In genomic region chr2:240560480-240561324, GRCh38 we compare ENCODE assay signal across 8 cellular contexts. TPM values are rescaled to one million over a fixed set of nuclear protein-coding genes. Genes with fewer than 3 reads are reported as not detected.
DNase-seq lines count a peak whose midpoint lies in the region; ATAC-seq and TF ChIP-seq lines count a peak whose summit lies in the region.

No MANE protein-coding gene starts in this region.

- H3K4me1 ChIP-seq in CD4-positive, alpha-beta memory T cell (ENCODE audit: insufficient read depth, low read length), result peaks cover 85% of the 10 kb centered on the region
- H3K4me1 ChIP-seq in duodenal mucosa (ENCODE audit: control insufficient read depth in 1 of 2, insufficient read depth in 2 of 2, low read length in 2 of 2), result peaks cover 46 to 49% of the 10 kb centered on the region in 2 donors
- H3K4me1 ChIP-seq in lung (ENCODE audit: control insufficient read depth in 2 of 2, insufficient read depth in 2 of 2, low read length in 2 of 2), result peaks cover 9 to 29% of the 10 kb centered on the region in 2 donors

- no peaks in the 10 kb centered on the region for H3K27me3 Mint-ChIP-seq in CD4-positive, alpha-beta memory T cell
- H3K27me3 Mint-ChIP-seq in activated CD4-positive, alpha-beta memory T cell treated with anti-CD3 and anti-CD28 coated beads, Interleukin-2, amount 10 ng/mL, durations not matched to agents 7 days and 5 days, result no peaks in the 10 kb centered on the region

- H3K9me3 ChIP-seq in CD4-positive, alpha-beta memory T cell (ENCODE audit: control insufficient read depth in 1 of 2, low read length in 2 of 2), result no peaks in the 10 kb centered on the region
- H3K9me3 ChIP-seq in duodenal mucosa (ENCODE audit: control insufficient read depth in 1 of 2, low read length in 2 of 2) (no peaks in the 10 kb centered on the region), lung (ENCODE audit: control insufficient read depth in 2 of 2, insufficient read depth in 1 of 2, low read length in 1 of 2) (no peaks in the 10 kb centered on the region)

- CTCF ChIA-PET in CD4-positive, alpha-beta memory T cell (lab: Charles Lee; ENCODE audit: partially characterized antibody), result interaction anchor here (1.1 to 2.0 kb wide), 5 partner anchors 12 to 46 kb away, joined by 3 to 13 read pairs (median 7); partner anchors contain the start of gene CAPN10
- CTCF ChIA-PET in activated CD4-positive, alpha-beta memory T cell treated with anti-CD3 and anti-CD28 coated beads, Interleukin-2, amount 10 ng/mL, durations not matched to agents 7 days and 5 days (lab: Charles Lee), result interaction anchor here (1.4 to 2.4 kb wide), 5 partner anchors 19 to 61 kb away, joined by 3 to 13 read pairs (median 8); partner anchors contain the start of gene CAPN10

- POLR2A ChIA-PET in CD4-positive, alpha-beta memory T cell (lab: Charles Lee; ENCODE audit: partially characterized antibody), result interaction anchor here (0.8 to 20.6 kb wide), 17 partner anchors 10 to 1141 kb away, joined by 3 to 461 read pairs (median 4); partner anchors contain the start of genes ATG4B, CAPN10, GPR35 and ING5
- POLR2A ChIA-PET in activated CD4-positive, alpha-beta memory T cell treated with anti-CD3 and anti-CD28 coated beads, Interleukin-2, amount 10 ng/mL, durations not matched to agents 7 days and 5 days (lab: Charles Lee), result interaction anchor here (0.7 to 2.8 kb wide), 17 partner anchors 8 to 1143 kb away, joined by 3 to 74 read pairs (median 5); partner anchors contain the start of genes CAPN10, GPR35, HDLBP and PASK

- H3K27ac Mint-ChIP-seq in CD4-positive, alpha-beta memory T cell, result peak overlapping the region; percentile 86 to 99 (median 94)
- H3K27ac Mint-ChIP-seq in activated CD4-positive, alpha-beta memory T cell treated with anti-CD3 and anti-CD28 coated beads, Interleukin-2, amount 10 ng/mL, durations not matched to agents 7 days and 5 days, result peak overlapping the region; percentile 87

- H3K4me1 Mint-ChIP-seq in CD4-positive, alpha-beta memory T cell, result peaks cover 47 to 84% (median 67%) of the 10 kb centered on the region in 4 donors
- peaks cover 75% of the 10 kb centered on the region for H3K4me1 Mint-ChIP-seq in activated CD4-positive, alpha-beta memory T cell treated with anti-CD3 and anti-CD28 coated beads, Interleukin-2, amount 10 ng/mL, durations not matched to agents 7 days and 5 days

- intact Hi-C loops in CD4-positive, alpha-beta memory T cell (cut with micrococcal nuclease), result loop anchor here (1.0 to 10.0 kb wide), 8 partner anchors 8 to 1158 kb away; partner anchors contain the start of genes ATG4B, CAPN10, HDAC4 and HDLBP

- H3K9ac ChIP-seq in duodenal mucosa (ENCODE audit: low read depth in 1 of 2, low read length in 2 of 2), result peak overlapping the region; percentile 69 to 77

- peak overlapping the region; percentile 54 to 90 for H3K4me3 ChIP-seq in CD4-positive, alpha-beta memory T cell (ENCODE audit: low read length in 2 of 2)
- H3K4me3 ChIP-seq in duodenal mucosa (ENCODE audit: low read depth in 1 of 2, low read length in 2 of 2), result peak overlapping the region; percentile 76 to 84
- H3K4me3 ChIP-seq in lung, result peak overlapping the region; percentile 83

- peak overlapping the region; percentile 84 to 91 (median 88) for H3K4me3 Mint-ChIP-seq in CD4-positive, alpha-beta memory T cell
- H3K4me3 Mint-ChIP-seq in activated CD4-positive, alpha-beta memory T cell treated with anti-CD3 and anti-CD28 coated beads, Interleukin-2, amount 10 ng/mL, durations not matched to agents 7 days and 5 days, result peak overlapping the region; percentile 92

- H3K36me3 Mint-ChIP-seq in CD4-positive, alpha-beta memory T cell, result peaks cover 21 to 39% of the 10 kb centered on the region in 2 donors
- peaks cover 61% of the 10 kb centered on the region for H3K36me3 Mint-ChIP-seq in activated CD4-positive, alpha-beta memory T cell treated with anti-CD3 and anti-CD28 coated beads, Interleukin-2, amount 10 ng/mL, durations not matched to agents 7 days and 5 days (ENCODE audit: low read depth)

- peaks cover 0 to 3% (median 0%) of the 10 kb centered on the region in 8 donors for H3K9me3 Mint-ChIP-seq in CD4-positive, alpha-beta memory T cell
- H3K9me3 Mint-ChIP-seq in activated CD4-positive, alpha-beta memory T cell treated with anti-CD3 and anti-CD28 coated beads, Interleukin-2, amount 10 ng/mL, durations not matched to agents 7 days and 5 days, result no peaks in the 10 kb centered on the region

- 0 to 1% methylated on average over 75 to 101 of the region's 101 CpGs for WGBS in lung, 2 donors

- peak; percentile 99 to 100 (median 99) for DNase-seq in CD4-positive, alpha-beta memory T cell
- peak; percentile 99 for DNase-seq in HK-2 (ENCODE audit: unreplicated experiment)
- peak; percentile 96 for DNase-seq in NCI-H82 treated with DMSO at 0.1 percent for 48 hours (lab: John Stamatoyannopoulos, UW; ENCODE audit: unreplicated experiment)
- DNase-seq in activated CD4-positive, alpha-beta memory T cell treated with anti-CD3 and anti-CD28 coated beads, Interleukin-2, amount 10 ng/mL, durations not matched to agents 7 days and 5 days, result peak; percentile 100
- peak; percentile 100 for DNase-seq in lung (ENCODE audit: low spot score)
- peak; percentile 99 to 100 (median 100) for DNase-seq in stimulated activated CD4-positive, alpha-beta T cell treated with anti-CD3 and anti-CD28 coated beads, TNF-alpha, amount 100 ng/mL, for 24 hours (ENCODE audit: low read depth in 3 of 3)

- H3K27ac ChIP-seq in CD4-positive, alpha-beta memory T cell (ENCODE audit: low read depth, low read length), result peak overlapping the region; percentile 86
- H3K27ac ChIP-seq in duodenal mucosa (ENCODE audit: low read depth, low read length), result peak overlapping the region; percentile 96
- peak overlapping the region; percentile 98 to 99 for H3K27ac ChIP-seq in lung (ENCODE audit: low read depth in 1 of 2, low read length in 1 of 2)

- peaks cover 8% of the 10 kb centered on the region for H3K36me3 ChIP-seq in CD4-positive, alpha-beta memory T cell (ENCODE audit: insufficient read depth, low read length)
- no peaks in the 10 kb centered on the region for H3K36me3 ChIP-seq in duodenal mucosa (ENCODE audit: control insufficient read depth in 1 of 2, insufficient read depth in 2 of 2, low read length in 2 of 2)
- H3K36me3 ChIP-seq in lung (ENCODE audit: control insufficient read depth in 2 of 2, insufficient read depth in 2 of 2, low read length in 2 of 2), result no peaks in the 10 kb centered on the region

- ATAC-seq in GM19452 (IDR thresholded peaks at IDR 0.05; ENCODE audit: unreplicated experiment), result peak; percentile 50
- peak; percentile 85 for ATAC-seq in lung (ENCODE audit: insufficient read depth, low FRiP score)

- no peaks in the 10 kb centered on the region for H3K27me3 ChIP-seq in CD4-positive, alpha-beta memory T cell (ENCODE audit: insufficient read depth, low read length)
- H3K27me3 ChIP-seq in duodenal mucosa (ENCODE audit: control insufficient read depth in 1 of 2, insufficient read depth in 2 of 2, low read length in 2 of 2) (no peaks in the 10 kb centered on the region), lung (ENCODE audit: control insufficient read depth, insufficient read depth) (no peaks in the 10 kb centered on the region)

- TF ChIP-seq CTCF in lung (IDR thresholded peaks at IDR 0.05; ENCODE audit: control extremely low read depth, extremely low read depth), result peak; percentile 0

RNA-seq across cellular contexts. Expression of gene DUSP28, which starts 0.5 kb away (rescaled TPM):
- 10 to 100 TPM; 16.3 to 19.4 TPM for total RNA-seq in CD4-positive, alpha-beta memory T cell
- 10 to 100 TPM; 18.2 to 18.5 TPM for polyA plus RNA-seq in CD4-positive, alpha-beta memory T cell
- 1 to 10 TPM; 7.9 to 9.3 TPM for total RNA-seq in activated CD4-positive, alpha-beta memory T cell treated with anti-CD3 and anti-CD28 coated beads, Interleukin-2, amount 10 ng/mL, durations not matched to agents 7 days and 5 days
- 1 to 10 TPM; 2.8 to 7.7 TPM for total RNA-seq in lung
- 1 to 10 TPM; 4.4 to 5.9 TPM for polyA plus RNA-seq in lung

RNA-seq across cellular contexts. Expression of gene ANKMY1, which starts 2.9 kb away (rescaled TPM):
- total RNA-seq in CD4-positive, alpha-beta memory T cell, result 10 to 100 TPM; 71.4 to 84.8 TPM
- 10 to 100 TPM in 1 of 2 donors, 1 to 10 TPM in 1; 9.4 to 15.2 TPM for polyA plus RNA-seq in CD4-positive, alpha-beta memory T cell
- 10 to 100 TPM; 28.2 to 31.5 TPM for total RNA-seq in activated CD4-positive, alpha-beta memory T cell treated with anti-CD3 and anti-CD28 coated beads, Interleukin-2, amount 10 ng/mL, durations not matched to agents 7 days and 5 days
- 10 to 100 TPM; 15.8 to 34.8 TPM for total RNA-seq in lung
- polyA plus RNA-seq in lung, result 10 to 100 TPM in 1 of 2 donors, 1 to 10 TPM in 1; 9.3 to 13.9 TPM

RNA-seq across cellular contexts. Expression of gene RNPEPL1, which starts 7.6 kb away (rescaled TPM):
- total RNA-seq in CD4-positive, alpha-beta memory T cell, result 100 to 1,000 TPM; 140 to 145 TPM
- polyA plus RNA-seq in CD4-positive, alpha-beta memory T cell, result 100 to 1,000 TPM in 1 of 2 donors, 10 to 100 TPM in 1; 13.6 to 100 TPM
- total RNA-seq in activated CD4-positive, alpha-beta memory T cell treated with anti-CD3 and anti-CD28 coated beads, Interleukin-2, amount 10 ng/mL, durations not matched to agents 7 days and 5 days, result 100 to 1,000 TPM; 135 to 144 TPM
- 10 to 100 TPM; 24.5 to 94.8 TPM for total RNA-seq in lung
- 100 to 1,000 TPM in 1 of 2 donors, 10 to 100 TPM in 1; 81.6 to 235 TPM for polyA plus RNA-seq in lung

RNA-seq across cellular contexts. Expression of gene CAPN10, which starts 25.8 kb away (rescaled TPM):
- total RNA-seq in CD4-positive, alpha-beta memory T cell, result 10 to 100 TPM; 80.6 to 83.0 TPM
- 10 to 100 TPM in 1 of 2 donors, 1 to 10 TPM in 1; 9.9 to 18.7 TPM for polyA plus RNA-seq in CD4-positive, alpha-beta memory T cell
- 10 to 100 TPM; 52.3 to 53.1 TPM for total RNA-seq in activated CD4-positive, alpha-beta memory T cell treated with anti-CD3 and anti-CD28 coated beads, Interleukin-2, amount 10 ng/mL, durations not matched to agents 7 days and 5 days
- total RNA-seq in lung, result 10 to 100 TPM; 28.2 to 42.9 TPM
- polyA plus RNA-seq in lung, result 10 to 100 TPM; 28.3 to 38.7 TPM

Comparison
In these comparisons a context has a peak if more than half of its experiments do, and no peak if none do; other contexts are left out.
1. Peak in every context shown above with its lines: DNase-seq, ATAC-seq, H3K4me3 ChIP-seq and H3K27ac ChIP-seq.